17 cellular contexts compared by ENCODE assay signal in the genomic region with DNA sequence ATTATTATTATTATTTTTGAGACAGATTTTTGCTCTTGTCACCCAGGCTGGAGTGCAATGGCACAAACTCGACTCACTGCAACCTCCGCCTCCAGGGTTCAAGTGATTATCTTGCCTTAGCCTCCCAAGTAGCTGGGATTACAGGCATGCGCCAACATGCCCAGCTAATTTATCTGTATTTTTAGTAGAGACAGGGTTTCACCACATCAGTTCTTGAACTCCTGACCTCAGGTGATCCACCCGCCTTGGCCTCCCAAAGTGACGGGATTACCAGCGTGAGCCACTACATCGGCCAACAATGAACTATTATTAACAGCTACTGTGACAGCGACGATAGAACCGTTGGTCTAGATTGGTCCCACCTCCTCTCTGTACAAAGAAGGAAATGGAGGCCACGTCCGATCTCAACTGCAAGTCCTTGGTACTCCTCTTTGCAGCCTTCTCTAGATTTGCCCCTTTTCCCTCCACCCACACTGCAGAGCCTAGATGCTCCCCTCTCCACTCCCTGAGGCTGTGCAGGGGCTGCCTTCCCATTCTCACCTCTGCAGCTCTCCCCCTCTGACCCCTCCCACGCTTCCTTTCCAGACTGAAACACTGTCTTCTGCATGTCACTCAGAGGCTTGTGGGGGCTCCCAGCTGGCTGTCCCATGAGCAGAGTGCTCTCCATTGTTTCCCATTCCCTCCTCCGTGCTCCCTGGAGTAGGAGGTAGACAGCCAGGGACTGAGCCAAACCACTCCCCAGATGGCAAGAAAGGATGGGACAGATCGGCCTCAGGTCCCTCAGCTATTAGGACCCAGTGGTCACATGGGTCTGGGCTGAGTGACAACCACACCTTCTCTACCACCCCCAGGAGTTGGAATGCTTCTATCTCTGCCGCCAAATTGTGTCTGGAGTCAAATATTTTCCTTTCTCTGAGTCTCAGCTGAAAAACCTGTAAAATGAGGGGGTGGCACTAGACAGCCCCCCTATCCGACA. TPM values are rescaled to one million over a fixed set of nuclear protein-coding genes. Genes with fewer than 3 reads are reported as not detected.
DNase-seq lines count a peak whose midpoint lies in the region; ATAC-seq, FAIRE-seq and TF ChIP-seq lines count a peak whose summit lies in the region.
"Had no signal": no experiment of that assay in that cellular context is flagged by ENCODE, and none has a peak within 500 bp of the region (broad histone marks: within the 10 kb centered on the region; RNA-seq: fewer than 3 reads in every experiment).

No MANE protein-coding gene starts in this region.

- H3K9ac ChIP-seq in astrocyte (ENCODE audit: low read length) (no peak overlapping the region), MM.1S (ENCODE audit: low read length) (no peak overlapping the region)

- H3K4me3 Mint-ChIP-seq in astrocyte (ENCODE audit: unreplicated experiment) (peak overlapping the region; percentile 41), nephron (peak overlapping the region in 2 of 3 experiments; percentile 24 to 75)
- H3K4me3 Mint-ChIP-seq: dendritic cell treated with granulocyte-macrophage colony-stimulating factor and Interleukin-4, amounts not matched to agents 40 ng/mL and 50 ng/mL, for 4 days; stimulated activated naive CD8-positive, alpha-beta T cell treated with anti-CD3 and anti-CD28 coated beads, Interleukin-15, amount 100 ng/mL, for 72 hours had no signal

- H3K9me3 ChIP-seq in right cardiac atrium (ENCODE audit: control insufficient read depth, low read length), result no peaks in the 10 kb centered on the region
- H3K9me3 ChIP-seq in heart left ventricle, result no peaks in the 10 kb centered on the region
- no peaks in the 10 kb centered on the region for H3K9me3 ChIP-seq in astrocyte (ENCODE audit: insufficient read depth, low read depth, low read length)
- no peaks in the 10 kb centered on the region for H3K9me3 ChIP-seq in vagina
- H3K9me3 ChIP-seq in MM.1S (replicated peaks; ENCODE audit: insufficient read depth, low read length), result no peaks in the 10 kb centered on the region
- no peaks in the 10 kb centered on the region for H3K9me3 ChIP-seq in adrenal gland (replicated peaks in 1 of 3)

- no peaks in the 10 kb centered on the region for H3K79me2 ChIP-seq in astrocyte (ENCODE audit: insufficient read depth, low read length)
- no peaks in the 10 kb centered on the region for H3K79me2 ChIP-seq in MM.1S (ENCODE audit: low read length)

- TF ChIP-seq POLR2A in heart left ventricle (IDR thresholded peaks at IDR 0.05), result no peak
- TF ChIP-seq POLR2A in vagina (IDR thresholded peaks at IDR 0.05), result no peak
- TF ChIP-seq POLR2A in adrenal gland (IDR thresholded peaks at IDR 0.05), result no peak

- peak overlapping the region; percentile 63 for H3K27ac Mint-ChIP-seq in astrocyte (ENCODE audit: unreplicated experiment)
- peak overlapping the region in 1 of 3 experiments; percentile 5 for H3K27ac Mint-ChIP-seq in nephron
- H3K27ac Mint-ChIP-seq: dendritic cell treated with granulocyte-macrophage colony-stimulating factor and Interleukin-4, amounts not matched to agents 40 ng/mL and 50 ng/mL, for 4 days; stimulated activated naive CD8-positive, alpha-beta T cell treated with anti-CD3 and anti-CD28 coated beads, Interleukin-15, amount 100 ng/mL, for 72 hours had no signal

- H4K20me1 ChIP-seq in astrocyte (ENCODE audit: insufficient read depth, low read length) (no peaks in the 10 kb centered on the region), MM.1S (ENCODE audit: insufficient read depth, low read length) (no peaks in the 10 kb centered on the region)

- peak overlapping the region; percentile 12 for H3K27ac ChIP-seq in right cardiac atrium (ENCODE audit: low read length)
- peak overlapping the region in 2 of 12 donors; percentile 28 to 40 for H3K27ac ChIP-seq in heart left ventricle
- H3K27ac ChIP-seq in astrocyte (ENCODE audit: low read depth, low read length), result no peak overlapping the region
- H3K27ac ChIP-seq in vagina, result peak overlapping the region; percentile 89
- no peak overlapping the region for H3K27ac ChIP-seq in MM.1S (ENCODE audit: low read length)
- H3K27ac ChIP-seq in adrenal gland, result no peak overlapping the region

- H3K36me3 ChIP-seq in heart left ventricle (no peaks in the 10 kb centered on the region), astrocyte (ENCODE audit: insufficient read depth, low read length) (no peaks in the 10 kb centered on the region), vagina (no peaks in the 10 kb centered on the region), MM.1S (replicated peaks; ENCODE audit: insufficient read depth, low read length) (no peaks in the 10 kb centered on the region), adrenal gland (replicated peaks in 1 of 2) (no peaks in the 10 kb centered on the region)

- TF ChIP-seq CTCF in heart left ventricle (IDR thresholded peaks at IDR 0.05) (no peak), astrocyte (IDR thresholded peaks at IDR 0.05; ENCODE audit: insufficient read depth, low read depth, low read length) (no peak), nephron (IDR thresholded peaks at IDR 0.05; ENCODE audit: unreplicated experiment in 3 of 3) (no peak), vagina (IDR thresholded peaks at IDR 0.05) (no peak), MM.1S (IDR thresholded peaks at IDR 0.05; ENCODE audit: low read length) (no peak), adrenal gland (IDR thresholded peaks at IDR 0.05) (no peak)

- H3K9me2 ChIP-seq in MM.1S (replicated peaks; ENCODE audit: insufficient read depth, low read length), result no peaks in the 10 kb centered on the region

- WGBS in right cardiac atrium, result 62% methylated on average over 17 of the region's 17 CpGs
- WGBS in heart left ventricle, 4 donors, result 60 to 64% (median 63%) methylated on average over 15 to 17 of the region's 17 CpGs
- 79 to 92% (median 85%) methylated on average over 15 to 17 of the region's 17 CpGs for WGBS in adrenal gland, 4 donors

- H3K4me1 Mint-ChIP-seq in astrocyte (ENCODE audit: low read depth, unreplicated experiment) (peaks cover 46% of the 10 kb centered on the region), nephron (peaks cover 37% of the 10 kb centered on the region)

- DNase-seq in right cardiac atrium (no peak), heart left ventricle (no peak), astrocyte (ENCODE audit: low read depth) (no peak), vagina (ENCODE audit: extremely low spot score in 2 of 2) (peak in 1 of 2 donors; percentile 79), MM.1S (no peak), adrenal gland (no peak)
- DNase-seq: amniotic stem cell, DMS53, HCEC 1CT, NCI-H2029, nucleus accumbens, SHP77 had no signal

- no peak for FAIRE-seq in astrocyte (lab: Jason Lieb, UNC)

- peaks cover 3% of the 10 kb centered on the region for H3K27me3 Mint-ChIP-seq in astrocyte (ENCODE audit: low read depth, unreplicated experiment)
- H3K27me3 Mint-ChIP-seq in nephron (ENCODE audit: low read depth), result peaks cover 13% of the 10 kb centered on the region

- no peak overlapping the region for H3K4me3 ChIP-seq in right cardiac atrium (ENCODE audit: low read length)
- H3K4me3 ChIP-seq in heart left ventricle, result no peak overlapping the region
- H3K4me3 ChIP-seq in astrocyte (ENCODE audit: insufficient read depth, low read depth, low read length), result no peak overlapping the region
- H3K4me3 ChIP-seq in vagina, result peak overlapping the region in 1 of 2 donors; percentile 7
- H3K4me3 ChIP-seq in MM.1S (ENCODE audit: low read length), result no peak overlapping the region
- no peak overlapping the region for H3K4me3 ChIP-seq in adrenal gland
- H3K4me3 ChIP-seq: lung had no signal

- H3K9me3 Mint-ChIP-seq in astrocyte (ENCODE audit: unreplicated experiment) (no peaks in the 10 kb centered on the region), nephron (no peaks in the 10 kb centered on the region)
- H3K9me3 Mint-ChIP-seq: dendritic cell treated with granulocyte-macrophage colony-stimulating factor and Interleukin-4, amounts not matched to agents 40 ng/mL and 50 ng/mL, for 4 days; stimulated activated naive CD8-positive, alpha-beta T cell treated with anti-CD3 and anti-CD28 coated beads, Interleukin-15, amount 100 ng/mL, for 72 hours had no signal

- H3K4me1 ChIP-seq in right cardiac atrium (ENCODE audit: control insufficient read depth, insufficient read depth, low read length), result peaks cover 10% of the 10 kb centered on the region
- H3K4me1 ChIP-seq in heart left ventricle, result peaks cover 0 to 34% (median 22%) of the 10 kb centered on the region in 12 donors
- H3K4me1 ChIP-seq in astrocyte (ENCODE audit: insufficient read depth, low read length), result peaks cover 38% of the 10 kb centered on the region
- H3K4me1 ChIP-seq in vagina, result peaks cover 45% of the 10 kb centered on the region
- peaks cover 16% of the 10 kb centered on the region for H3K4me1 ChIP-seq in MM.1S (ENCODE audit: low read length)
- peaks cover 14 to 20% of the 10 kb centered on the region in 2 donors for H3K4me1 ChIP-seq in adrenal gland (replicated peaks in 1 of 2)

- H3K36me3 Mint-ChIP-seq in astrocyte (ENCODE audit: low read depth, unreplicated experiment) (peaks cover 7% of the 10 kb centered on the region), nephron (ENCODE audit: low read depth) (no peaks in the 10 kb centered on the region)

- intact Hi-C loops in right cardiac atrium (cut with DNase I) (loop anchor here in 2 of 4 donors (5.0 to 10.0 kb wide), 2 partner anchors 42 to 351 kb away; no protein-coding TSS in a partner anchor), heart left ventricle (cut with DNase I) (loop anchor here in 4 of 10 donors (5.0 to 10.0 kb wide), 4 partner anchors 47 to 197 kb away; a partner anchor contains a TSS), vagina (cut with DNase I) (loop anchor here (5.0 kb wide), 1 partner anchor 182 kb away; a partner anchor contains a TSS), adrenal gland (cut with DNase I) (loop anchor here in 1 of 2 donors (5.0 kb wide), 1 partner anchor 42 kb away; no protein-coding TSS in a partner anchor)

- no peaks in the 10 kb centered on the region for H3K27me3 ChIP-seq in right cardiac atrium (ENCODE audit: control insufficient read depth, insufficient read depth)
- H3K27me3 ChIP-seq in heart left ventricle, result peaks cover 0 to 18% (median 0%) of the 10 kb centered on the region in 9 donors
- H3K27me3 ChIP-seq in astrocyte (ENCODE audit: insufficient read depth, low read length), result no peaks in the 10 kb centered on the region
- H3K27me3 ChIP-seq in vagina, result no peaks in the 10 kb centered on the region
- H3K27me3 ChIP-seq in MM.1S (replicated peaks; ENCODE audit: insufficient read depth, low read length), result no peaks in the 10 kb centered on the region
- H3K27me3 ChIP-seq in adrenal gland, result no peaks in the 10 kb centered on the region

- ATAC-seq in right cardiac atrium (no peak), heart left ventricle (no peak), HG02588 (IDR thresholded peaks at IDR 0.05; ENCODE audit: unreplicated experiment) (no peak)
- ATAC-seq: stimulated activated naive CD8-positive, alpha-beta T cell treated with anti-CD3 and anti-CD28 coated beads, Interleukin-15, amount 100 ng/mL, for 72 hours had no signal

- H2AFZ ChIP-seq in astrocyte (ENCODE audit: low read depth, low read length) (no peak overlapping the region), MM.1S (ENCODE audit: low read length) (no peak overlapping the region)

- no peaks in the 10 kb centered on the region for H3F3A ChIP-seq in MM.1S (ENCODE audit: insufficient read depth, low read length)

- peak overlapping the region; percentile 82 for H3K4me2 ChIP-seq in astrocyte (ENCODE audit: low read length)
- H3K4me2 ChIP-seq in MM.1S (ENCODE audit: low read depth, low read length), result no peak overlapping the region

RNA-seq across cellular contexts. Expression of a gene that starts 2.3 kb away (rescaled TPM):
- under 1 TPM; 0.59 to 0.96 (median 0.79) TPM for total RNA-seq in right cardiac atrium
- 0.77 TPM for polyA plus RNA-seq in right cardiac atrium
- 10 to 100 TPM in 2 of 9 donors, 1 to 10 TPM in 7; 1.0 to 68.8 (median 1.7) TPM for total RNA-seq in heart left ventricle
- 10 to 100 TPM in 1 of 2 donors, under 1 TPM in 1; 0.88 to 13.5 TPM for polyA plus RNA-seq in heart left ventricle
- 26.6 and 41.2 TPM in 2 replicates for total RNA-seq in astrocyte
- total RNA-seq in vagina, result 5.2 TPM
- 10 to 100 TPM in 1 of 8 donors, 1 to 10 TPM in 7; 2.3 to 14.4 (median 5.1) TPM for total RNA-seq in adrenal gland
- 1 to 10 TPM; 1.4 to 7.8 (median 2.3) TPM for polyA plus RNA-seq in adrenal gland

Comparison
In these comparisons a context has a peak if more than half of its experiments do, and no peak if none do; other contexts are left out.
1. H3K27ac ChIP-seq: peak in right cardiac atrium (single experiment) and vagina (single experiment); none in astrocyte (single experiment), MM.1S (single experiment) and adrenal gland (0 of 5).